20 cellular contexts compared by ENCODE assay signal in the genomic region with DNA sequence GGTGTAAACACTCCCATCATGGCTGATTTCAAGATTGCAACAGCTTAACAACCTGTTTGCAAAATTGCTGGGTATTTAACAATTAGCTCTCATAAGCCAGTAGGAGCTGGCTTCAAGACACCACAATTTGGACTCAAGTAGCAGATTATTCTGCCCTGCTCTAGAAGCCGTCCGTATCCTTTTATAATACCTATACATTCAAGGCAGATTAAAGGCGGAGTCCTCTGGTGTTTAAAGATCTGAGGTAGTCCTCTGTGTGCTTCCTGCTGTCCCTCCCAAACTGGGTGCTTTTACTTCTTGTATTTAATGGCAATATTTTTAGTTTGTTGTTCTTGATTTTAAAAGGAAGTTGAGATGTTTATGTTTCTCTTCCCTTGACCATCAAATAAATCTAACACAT.
"Had no signal": no experiment of that assay in that cellular context is flagged by ENCODE, and none has a peak within 500 bp of the region (broad histone marks: within the 10 kb centered on the region; RNA-seq: fewer than 3 reads in every experiment).

No MANE protein-coding gene starts in this region.

- H3K9me3 ChIP-seq: SJCRH30 had no signal

- H3K27ac ChIP-seq: RWPE1, SJCRH30 had no signal

- H3K4me3 ChIP-seq: SJCRH30 had no signal

- DNase-seq: KBM-7; MV-4-11; NCI-H1092; NCI-H1417 treated with DMSO at 0.1 percent for 48 hours; NCI-H146; NCI-H1694 treated with DMSO at 0.1 percent for 48 hours; NCI-H1930; NCI-H2107; NCI-H2227 treated with DMSO at 0.1 percent for 48 hours; NCI-H524; NCI-H526 treated with DMSO at 0.1 percent for 48 hours; NK-92 treated with Interleukin-12 subunit alpha and Interleukin-12 subunit beta, amount 100 ng/mL, for 24 hours; PC-3; SHP77 treated with DMSO at 0.1 percent for 48 hours; SJCRH30; T-helper 1 cell; T-helper 17 cell had no signal

- H3K36me3 ChIP-seq: SJCRH30 had no signal

- H3K4me1 ChIP-seq: SJCRH30 had no signal

- ATAC-seq: Panc1, PC-3, SK-N-SH treated with all-trans-retinoic acid at 6 μM for 48 hours, T-helper 17 cell had no signal
